In genomic region chr15:91882858-91883586, GRCh38 we compare ENCODE assay signal across 1 cellular context.
TF ChIP-seq lines count a peak whose summit lies in the region.

No MANE protein-coding gene starts in this region.

TF ChIP-seq in HepG2, 621 proteins besides CTCF, POLR2A, EP300 and RAD21 (continued from another document):
- TF ChIP-seq ZNF639 (CRISPR knock-in tag; conservative IDR thresholded peaks at IDR 0.05) (no peak), GABPB1 (CRISPR knock-in tag; IDR thresholded peaks at IDR 0.05) (no peak), UBTF (CRISPR knock-in tag; IDR thresholded peaks at IDR 0.05) (no peak), ZFP1 (CRISPR knock-in tag; IDR thresholded peaks at IDR 0.05) (no peak), PCBP1 (IDR thresholded peaks at IDR 0.05; ENCODE audit: borderline replicate concordance, low read depth, low read length) (no peak), FOXC1 (CRISPR knock-in tag; IDR thresholded peaks at IDR 0.05; ENCODE audit: borderline replicate concordance) (no peak), NCOA5 (CRISPR knock-in tag; IDR thresholded peaks at IDR 0.05) (no peak), HNRNPLL (IDR thresholded peaks at IDR 0.05; ENCODE audit: low read depth, low read length, poor library complexity, severe bottlenecking) (no peak), ZNF337 (CRISPR knock-in tag; IDR thresholded peaks at IDR 0.05; ENCODE audit: borderline replicate concordance, low read depth) (no peak), RORA (CRISPR knock-in tag; IDR thresholded peaks at IDR 0.05) (no peak), ZNF839 (CRISPR knock-in tag; IDR thresholded peaks at IDR 0.05; ENCODE audit: borderline replicate concordance) (no peak), GATAD1 (CRISPR knock-in tag; IDR thresholded peaks at IDR 0.05) (no peak), HDAC1 (CRISPR knock-in tag; IDR thresholded peaks at IDR 0.05) (no peak), ZNF556 (CRISPR knock-in tag; IDR thresholded peaks at IDR 0.05; ENCODE audit: borderline replicate concordance) (no peak), ZSCAN30 (CRISPR knock-in tag; IDR thresholded peaks at IDR 0.05) (no peak), ZSCAN21 (CRISPR knock-in tag; IDR thresholded peaks at IDR 0.05; ENCODE audit: borderline replicate concordance) (no peak), GTF3A (CRISPR knock-in tag; conservative IDR thresholded peaks at IDR 0.05) (no peak)
- TF ChIP-seq, protein P1, sequence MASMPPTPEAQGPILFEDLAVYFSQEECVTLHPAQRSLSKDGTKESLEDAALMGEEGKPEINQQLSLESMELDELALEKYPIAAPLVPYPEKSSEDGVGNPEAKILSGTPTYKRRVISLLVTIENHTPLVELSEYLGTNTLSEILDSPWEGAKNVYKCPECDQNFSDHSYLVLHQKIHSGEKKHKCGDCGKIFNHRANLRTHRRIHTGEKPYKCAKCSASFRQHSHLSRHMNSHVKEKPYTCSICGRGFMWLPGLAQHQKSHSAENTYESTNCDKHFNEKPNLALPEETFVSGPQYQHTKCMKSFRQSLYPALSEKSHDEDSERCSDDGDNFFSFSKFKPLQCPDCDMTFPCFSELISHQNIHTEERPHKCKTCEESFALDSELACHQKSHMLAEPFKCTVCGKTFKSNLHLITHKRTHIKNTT (CRISPR knock-in tag; IDR thresholded peaks at IDR 0.05): no peak
TF ChIP-seq in HepG2: peak in this region for 0.
